In genomic region chr1:172378109-172378755, GRCh38 we compare ENCODE assay signal across 27 cellular contexts. TPM values are rescaled to one million over a fixed set of nuclear protein-coding genes. Genes with fewer than 3 reads are reported as not detected.
"Had no signal": no experiment of that assay in that cellular context is flagged by ENCODE, and none has a peak within 500 bp of the region (broad histone marks: within the 10 kb centered on the region; RNA-seq: fewer than 3 reads in every experiment).

No MANE protein-coding gene starts in this region.

- H3K4me1 ChIP-seq: parathyroid adenoma had no signal

- H3K27me3 Mint-ChIP-seq: activated B cell treated with CpG ODN at 0.5 μM for 24 hours; activated CD4-positive, alpha-beta T cell treated with anti-CD3 and anti-CD28 coated beads for 36 hours; activated naive CD4-positive, alpha-beta T cell treated with anti-CD3 and anti-CD28 coated beads, Interleukin-2, amount 10 ng/mL, durations not matched to agents 7 days and 5 days; brain had no signal

- H3K9ac ChIP-seq: parathyroid adenoma had no signal

- H3K27ac Mint-ChIP-seq: activated CD4-positive, alpha-beta memory T cell treated with anti-CD3 and anti-CD28 coated beads, Interleukin-2, amount 10 ng/mL, durations not matched to agents 7 days and 5 days; activated CD4-positive, alpha-beta T cell treated with anti-CD3 and anti-CD28 coated beads for 36 hours; activated CD8-positive, alpha-beta memory T cell treated with anti-CD3 and anti-CD28 coated beads, Interleukin-2, amount 10 ng/mL, durations not matched to agents 7 days and 5 days; activated naive CD4-positive, alpha-beta T cell treated with anti-CD3 and anti-CD28 coated beads, Interleukin-2, amount 10 ng/mL, durations not matched to agents 7 days and 5 days; T-helper 1 cell treated with Interleukin-12 subunit alpha and Interleukin-12 subunit beta and Interleukin-4 antibody, amounts not matched to agents 30 μg/mL and 1 μg/mL, for 36 hours had no signal

- H3K79me2 ChIP-seq: parathyroid adenoma had no signal

- H3K4me3 Mint-ChIP-seq: activated B cell treated with CpG ODN at 0.5 μM for 24 hours; activated CD4-positive, alpha-beta memory T cell treated with anti-CD3 and anti-CD28 coated beads, Interleukin-2, amount 10 ng/mL, durations not matched to agents 7 days and 5 days; activated CD4-positive, alpha-beta T cell treated with anti-CD3 and anti-CD28 coated beads for 36 hours; activated CD8-positive, alpha-beta memory T cell treated with anti-CD3 and anti-CD28 coated beads, Interleukin-2, amount 10 ng/mL, durations not matched to agents 7 days and 5 days; activated naive CD4-positive, alpha-beta T cell treated with anti-CD3 and anti-CD28 coated beads, Interleukin-2, amount 10 ng/mL, durations not matched to agents 7 days and 5 days; brain; T-helper 1 cell treated with Interleukin-12 subunit alpha and Interleukin-12 subunit beta and Interleukin-4 antibody, amounts not matched to agents 30 μg/mL and 1 μg/mL, for 36 hours had no signal

- DNase-seq: activated B cell treated with CpG ODN at 0.5 μM for 24 hours; activated CD4-positive, alpha-beta memory T cell treated with anti-CD3 and anti-CD28 coated beads, Interleukin-2, amount 10 ng/mL, durations not matched to agents 7 days and 5 days; activated CD4-positive, alpha-beta T cell treated with anti-CD3 and anti-CD28 coated beads for 36 hours; activated CD8-positive, alpha-beta memory T cell treated with anti-CD3 and anti-CD28 coated beads, Interleukin-2, amount 10 ng/mL, durations not matched to agents 7 days and 5 days; activated effector memory CD4-positive, alpha-beta T cell treated with anti-CD3 and anti-CD28 coated beads, Interleukin-2, amount 50 U/mL, for 16 hours; activated naive CD4-positive, alpha-beta T cell treated with anti-CD3 and anti-CD28 coated beads, Interleukin-2, amount 10 ng/mL, durations not matched to agents 7 days and 5 days; activated T-cell treated with anti-CD3 and anti-CD28 coated beads for 4 hours; aorta; effector memory CD4-positive, alpha-beta T cell; heart left ventricle; left ventricle myocardium superior; mucosa of descending colon; nucleus accumbens; right cardiac atrium; stimulated activated CD4-positive, alpha-beta T cell treated with anti-CD3 and anti-CD28 coated beads, Interleukin-4, amount 100 ng/mL, for 24 hours; stimulated activated naive CD4-positive, alpha-beta T cell treated with Interleukin-2 at 50 U/mL for 16 hours; T1000; upper lobe of left lung had no signal

- H2AFZ ChIP-seq: parathyroid adenoma had no signal

- H3K4me3 ChIP-seq: heart left ventricle, mucosa of descending colon, upper lobe of left lung had no signal

- H3K36me3 ChIP-seq: heart left ventricle, upper lobe of left lung had no signal

- H3K9me3 ChIP-seq: heart left ventricle, mucosa of descending colon, upper lobe of left lung had no signal

- H3K9me3 Mint-ChIP-seq: activated B cell treated with CpG ODN at 0.5 μM for 24 hours; activated CD4-positive, alpha-beta memory T cell treated with anti-CD3 and anti-CD28 coated beads, Interleukin-2, amount 10 ng/mL, durations not matched to agents 7 days and 5 days; activated naive CD4-positive, alpha-beta T cell treated with anti-CD3 and anti-CD28 coated beads, Interleukin-2, amount 10 ng/mL, durations not matched to agents 7 days and 5 days; brain; T-helper 1 cell treated with Interleukin-12 subunit alpha and Interleukin-12 subunit beta and Interleukin-4 antibody, amounts not matched to agents 30 μg/mL and 1 μg/mL, for 36 hours had no signal

- FAIRE-seq: islet of Langerhans had no signal

- H3K27ac ChIP-seq: heart left ventricle, parathyroid adenoma, upper lobe of left lung had no signal

- ATAC-seq: activated CD4-positive, alpha-beta T cell treated with anti-CD3 and anti-CD28 coated beads for 36 hours; activated CD8-positive, alpha-beta memory T cell treated with anti-CD3 and anti-CD28 coated beads, Interleukin-2, amount 10 ng/mL, durations not matched to agents 7 days and 5 days; heart left ventricle; left ventricle myocardium superior; mucosa of descending colon; right cardiac atrium had no signal

- H3K27me3 ChIP-seq: heart left ventricle, upper lobe of left lung had no signal

RNA-seq across cellular contexts. Expression of gene C1orf105, which starts 42.3 kb away (rescaled TPM):
- total RNA-seq: activated B cell treated with CpG ODN at 0.5 μM for 24 hours; activated CD4-positive, alpha-beta memory T cell treated with anti-CD3 and anti-CD28 coated beads, Interleukin-2, amount 10 ng/mL, durations not matched to agents 7 days and 5 days; activated CD4-positive, alpha-beta T cell treated with anti-CD3 and anti-CD28 coated beads for 36 hours; activated CD8-positive, alpha-beta memory T cell treated with anti-CD3 and anti-CD28 coated beads, Interleukin-2, amount 10 ng/mL, durations not matched to agents 7 days and 5 days; aorta; dermis microvascular lymphatic vessel endothelial cell; mucosa of descending colon; pulmonary artery endothelial cell; upper lobe of left lung had no signal
- polyA plus RNA-seq: adipose tissue, aorta, esophagus, neural cell had no signal
